Comparison of ENCODE assay signal across 18 cellular contexts in the genomic region with DNA sequence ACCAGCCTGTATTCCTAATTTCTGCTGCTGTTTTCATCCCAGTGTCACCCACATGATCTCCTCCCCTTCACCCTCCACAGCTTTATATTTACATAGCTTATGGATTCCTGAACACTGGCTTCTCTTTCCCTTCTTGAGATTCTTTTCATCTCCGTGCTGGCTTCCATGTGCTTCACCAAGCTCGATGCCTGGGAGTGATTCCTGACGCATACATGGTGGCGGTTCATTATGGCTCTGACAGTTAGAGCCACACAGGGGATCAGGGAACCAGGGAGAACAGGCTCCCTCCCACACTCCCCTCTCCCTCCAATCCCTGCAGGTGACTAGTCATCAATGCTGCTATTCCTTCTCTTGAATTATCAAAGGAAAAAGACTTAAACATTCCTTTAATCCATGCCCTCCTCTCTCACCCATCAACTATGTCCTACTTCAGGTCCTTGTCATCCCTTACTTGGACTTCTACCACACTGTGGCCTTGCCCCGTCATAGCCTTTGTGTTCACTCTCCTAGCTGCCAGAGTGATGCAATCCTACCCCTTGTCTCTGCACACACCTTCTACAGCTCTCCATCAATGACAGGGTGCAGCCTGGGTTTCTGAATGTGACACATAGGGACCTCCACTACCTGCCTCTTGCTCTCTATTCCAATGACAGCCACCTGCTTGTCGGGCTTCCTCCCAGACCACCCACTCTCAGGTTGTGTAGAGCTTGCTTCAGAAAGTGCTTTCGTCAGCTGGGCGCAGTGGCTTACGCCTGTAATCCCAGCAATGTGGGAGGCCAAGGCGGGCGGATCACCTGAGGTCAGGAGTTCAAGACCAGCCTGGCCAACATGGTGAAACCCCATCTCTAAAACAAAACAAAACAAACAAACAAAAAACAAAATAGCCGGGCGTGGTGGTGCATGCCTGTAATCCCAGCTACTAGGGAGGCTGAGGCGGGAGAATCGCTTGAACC. TPM values are rescaled to one million over a fixed set of nuclear protein-coding genes. Genes with fewer than 3 reads are reported as not detected.
DNase-seq lines count a peak whose midpoint lies in the region; ATAC-seq and TF ChIP-seq lines count a peak whose summit lies in the region.
"Had no signal": no experiment of that assay in that cellular context is flagged by ENCODE, and none has a peak within 500 bp of the region (broad histone marks: within the 10 kb centered on the region; RNA-seq: fewer than 3 reads in every experiment).

No MANE protein-coding gene starts in this region.

- no peak overlapping the region for H3K23ac ChIP-seq in trophoblast cell (ENCODE audit: low read length)

- H3K14ac ChIP-seq in trophoblast cell (ENCODE audit: low read length) = no peak overlapping the region

- no peak overlapping the region for H4K12ac ChIP-seq in trophoblast cell (ENCODE audit: low read depth, low read length)

- H3K27ac Mint-ChIP-seq in GM23338 = 0 out of 2 replicates have a peak overlapping the region, but pooled peaks have one; percentile 40
- H3K27ac Mint-ChIP-seq in CD8-positive, alpha-beta T cell = no peak overlapping the region
- H3K27ac Mint-ChIP-seq: CD4-positive, alpha-beta memory T cell had no signal

- peaks cover 15% of the 10 kb centered on the region for H3K27me3 Mint-ChIP-seq in GM23338 (ENCODE audit: insufficient read depth, low read depth, poor library complexity)
- H3K27me3 Mint-ChIP-seq in CD8-positive, alpha-beta T cell (ENCODE audit: low read depth) = peaks cover 12% of the 10 kb centered on the region

- H3K27ac ChIP-seq in GM23248 (no peak overlapping the region), GM23338 (ENCODE audit: low read depth) (no peak overlapping the region), trophoblast cell (ENCODE audit: low read depth, low read length) (no peak overlapping the region)
- H3K27ac ChIP-seq in CD8-positive, alpha-beta T cell (ENCODE audit: low read depth, low read length) = no peak overlapping the region

- no peaks in the 10 kb centered on the region for H3K36me3 Mint-ChIP-seq in GM23338 (ENCODE audit: low read depth)
- H3K36me3 Mint-ChIP-seq in CD8-positive, alpha-beta T cell = no peaks in the 10 kb centered on the region
- H3K36me3 Mint-ChIP-seq: CD4-positive, alpha-beta memory T cell had no signal

- no peak overlapping the region for H3K4me2 ChIP-seq in GM23248 (ENCODE audit: unreplicated experiment)
- no peak overlapping the region for H3K4me2 ChIP-seq in GM23338
- H3K4me2 ChIP-seq in trophoblast cell (ENCODE audit: low read length) = no peak overlapping the region

- H4K91ac ChIP-seq in trophoblast cell (ENCODE audit: low read depth, low read length) = no peak overlapping the region

- H4K8ac ChIP-seq in trophoblast cell (ENCODE audit: low read depth, low read length) = no peak overlapping the region

- ATAC-seq in GM23338 = no peak
- ATAC-seq in CD8-positive, alpha-beta T cell = no peak
- no peak for ATAC-seq in HG03280 (IDR thresholded peaks at IDR 0.05; ENCODE audit: unreplicated experiment)

- H3K9me2 ChIP-seq in GM23248 (ENCODE audit: insufficient read depth) = no peaks in the 10 kb centered on the region
- H3K9me2 ChIP-seq in GM23338 (ENCODE audit: insufficient read depth) = no peaks in the 10 kb centered on the region

- in situ Hi-C loops in GM23248 (cut with MboI) = loop anchor here (5.0 to 10.0 kb wide), 2 partner anchors 283 to 364 kb away; no protein-coding TSS in a partner anchor

- H3K4me3 ChIP-seq in GM23248 = no peak overlapping the region
- H3K4me3 ChIP-seq in GM23338 = no peak overlapping the region
- H3K4me3 ChIP-seq in trophoblast cell (ENCODE audit: low read depth, low read length) = no peak overlapping the region
- no peak overlapping the region for H3K4me3 ChIP-seq in CD8-positive, alpha-beta T cell (ENCODE audit: low read depth, low read length)

- no peak overlapping the region for H3K4me3 Mint-ChIP-seq in GM23338
- H3K4me3 Mint-ChIP-seq in CD8-positive, alpha-beta T cell = no peak overlapping the region
- H3K4me3 Mint-ChIP-seq: CD4-positive, alpha-beta memory T cell had no signal

- H3F3A ChIP-seq in GM23248 (ENCODE audit: insufficient read depth) = no peaks in the 10 kb centered on the region
- no peaks in the 10 kb centered on the region for H3F3A ChIP-seq in GM23338 (replicated peaks; ENCODE audit: low read depth)

- 71 to 76% methylated on average over 15 of the region's 15 CpGs for WGBS in GM23248 (ENCODE audit: low coverage in 1 of 2, low lambda C conversion rate in 2 of 2, missing lambda C conversion rate in 2 of 2), 2 experiments
- WGBS in trophoblast cell (ENCODE audit: extremely low coverage, insufficient coverage, insufficient read length) = no CpG with 5 or more reads among the region's 15 CpGs

- H2AK5ac ChIP-seq in trophoblast cell (ENCODE audit: low read length) = no peak overlapping the region

- no peak overlapping the region for H2BK12ac ChIP-seq in trophoblast cell (ENCODE audit: low read length)

- H4K20me1 ChIP-seq in GM23248 (ENCODE audit: insufficient read depth) = no peaks in the 10 kb centered on the region
- no peaks in the 10 kb centered on the region for H4K20me1 ChIP-seq in GM23338 (replicated peaks; ENCODE audit: insufficient read depth)

- no peak for TF ChIP-seq CTCF in GM23338 (conservative IDR thresholded peaks at IDR 0.05; ENCODE audit: low read depth in 2 of 2)
- TF ChIP-seq CTCF in CD8-positive, alpha-beta T cell (IDR thresholded peaks at IDR 0.05) = no peak

- DNase-seq in GM23248 (peak; percentile 7), GM23338 (ENCODE audit: low spot score) (no peak), SW480 (ENCODE audit: low spot score) (peak; percentile 16), trophoblast cell (peak; percentile 54 to 70)
- DNase-seq in stimulated activated CD4-positive, alpha-beta T cell treated with anti-CD3 and anti-CD28 coated beads, Interleukin-2, amount 100 ng/mL, for 24 hours = no peak
- DNase-seq in CD8-positive, alpha-beta T cell = no peak
- DNase-seq: C1 segment of cervical spinal cord; Caco-2; CD4-positive, alpha-beta memory T cell; DMS153; DND-41; GOT3; H7; HCEC 1CT had no signal

- H2AFZ ChIP-seq in GM23248 = no peak overlapping the region
- no peak overlapping the region for H2AFZ ChIP-seq in GM23338
- H2AFZ ChIP-seq in trophoblast cell (ENCODE audit: insufficient read depth, low read length, poor library complexity) = no peak overlapping the region

- CTCF ChIA-PET in CD8-positive, alpha-beta T cell (lab: Charles Lee) = interaction anchor here (0.6 to 2.0 kb wide), 5 partner anchors 12 to 25 kb away, joined by 3 to 8 read pairs (median 3); no protein-coding TSS in a partner anchor

- H2BK120ac ChIP-seq in trophoblast cell (ENCODE audit: insufficient read depth, low read length, poor library complexity) = no peak overlapping the region

- H3K4me1 ChIP-seq in GM23248 (ENCODE audit: insufficient read depth) (no peaks in the 10 kb centered on the region), GM23338 (ENCODE audit: insufficient read depth) (no peaks in the 10 kb centered on the region), trophoblast cell (ENCODE audit: control insufficient read depth in 1 of 2, insufficient read depth in 2 of 2, low read length in 2 of 2) (no peaks in the 10 kb centered on the region)
- H3K4me1 ChIP-seq in CD8-positive, alpha-beta T cell (ENCODE audit: insufficient read depth, low read length) = no peaks in the 10 kb centered on the region
- H3K4me1 ChIP-seq: Caco-2 had no signal

- H3K27me3 ChIP-seq in GM23248 (replicated peaks; ENCODE audit: insufficient read depth) (no peaks in the 10 kb centered on the region; the same call in 1 of the 2 replicates), GM23338 (ENCODE audit: insufficient read depth) (no peaks in the 10 kb centered on the region), trophoblast cell (ENCODE audit: insufficient read depth, low read length) (no peaks in the 10 kb centered on the region)
- H3K27me3 ChIP-seq in CD8-positive, alpha-beta T cell (ENCODE audit: insufficient read depth, low read length) = no peaks in the 10 kb centered on the region

- H3K79me1 ChIP-seq in trophoblast cell (ENCODE audit: low read length) = no peaks in the 10 kb centered on the region

- H3K36me3 ChIP-seq in GM23248 (ENCODE audit: low read depth) (no peaks in the 10 kb centered on the region), GM23338 (ENCODE audit: insufficient read depth) (no peaks in the 10 kb centered on the region), trophoblast cell (ENCODE audit: control insufficient read depth in 1 of 2, insufficient read depth in 2 of 2, low read length in 2 of 2) (no peaks in the 10 kb centered on the region)
- H3K36me3 ChIP-seq in CD8-positive, alpha-beta T cell (ENCODE audit: insufficient read depth, low read length) = no peaks in the 10 kb centered on the region

- H3K18ac ChIP-seq in trophoblast cell (ENCODE audit: low read length) = no peak overlapping the region

- POLR2A ChIA-PET in CD8-positive, alpha-beta T cell (lab: Charles Lee) = no interaction called here

- H3K9me3 ChIP-seq in GM23248 (ENCODE audit: low read depth) (no peaks in the 10 kb centered on the region), trophoblast cell (ENCODE audit: insufficient read depth, low read depth, low read length) (no peaks in the 10 kb centered on the region)
- H3K9me3 ChIP-seq in CD8-positive, alpha-beta T cell (ENCODE audit: low read length) = no peaks in the 10 kb centered on the region
- H3K9me3 ChIP-seq: Caco-2 had no signal

- no peak overlapping the region for H2BK5ac ChIP-seq in trophoblast cell (ENCODE audit: low read depth, low read length, poor library complexity)

- no peaks in the 10 kb centered on the region for H3K79me2 ChIP-seq in GM23248 (ENCODE audit: insufficient read depth)
- no peaks in the 10 kb centered on the region for H3K79me2 ChIP-seq in GM23338 (replicated peaks; ENCODE audit: insufficient read depth)
- H3K79me2 ChIP-seq in trophoblast cell (ENCODE audit: control insufficient read depth, insufficient read depth, low read length, poor library complexity) = no peaks in the 10 kb centered on the region

- intact Hi-C loops in CD8-positive, alpha-beta T cell (cut with DNase I, micrococcal nuclease) = loop anchor here in 1 of 2 experiments (10.0 kb wide), 1 partner anchor 404 kb away; no protein-coding TSS in a partner anchor

- H3K9ac ChIP-seq in GM23248 (no peak overlapping the region), trophoblast cell (ENCODE audit: low read length) (no peak overlapping the region)

- no peaks in the 10 kb centered on the region for H3K4me1 Mint-ChIP-seq in GM23338
- H3K4me1 Mint-ChIP-seq in CD8-positive, alpha-beta T cell (ENCODE audit: low read depth) = no peaks in the 10 kb centered on the region

- H3K9me3 Mint-ChIP-seq in GM23338 = no peaks in the 10 kb centered on the region; the same call in 2 of the 3 replicates
- H3K9me3 Mint-ChIP-seq in CD8-positive, alpha-beta T cell = no peaks in the 10 kb centered on the region

- no peak overlapping the region for H3K4ac ChIP-seq in trophoblast cell (ENCODE audit: low read depth, low read length)

TF ChIP-seq in GM23338, 12 proteins besides CTCF, POLR2A, EP300 and RAD21 (continues in another document):
- no peak for TF ChIP-seq NANOG (IDR thresholded peaks at IDR 0.05; ENCODE audit: borderline replicate concordance)
- TF ChIP-seq ZNF114 (CRISPR knock-in tag; IDR thresholded peaks at IDR 0.05) = no peak

RNA-seq across cellular contexts. Expression of a gene that starts 43.6 kb away (rescaled TPM):
- total RNA-seq in GM23248 (2014; rRNA removed; shearing (Covaris generic)) = not detected in 2 replicates
- polyA plus RNA-seq in GM23248 (2016; fragmentation: Nextera tagmentation; extraction: Ambion mirVana) (0.03 TPM in 1 of 2 replicates, not detected in the other), GM23338 (2016; fragmentation: Nextera tagmentation; extraction: Ambion mirVana) (not detected in 2 replicates)
- total RNA-seq in GM23338 (2014; rRNA removed; shearing (Covaris generic)) = not detected in 2 replicates
- polyA plus RNA-seq in trophoblast cell (2013) = not detected in 2 replicates
- not detected for total RNA-seq in CD8-positive, alpha-beta T cell
- total RNA-seq: A172; A673; Caco-2; CD4-positive, alpha-beta memory T cell; H7 had no signal
- polyA plus RNA-seq: BJ; CD4-positive, alpha-beta memory T cell had no signal

Comparison
In these comparisons a context has a peak if more than half of its experiments do, and no peak if none do; other contexts are left out.
1. DNase-seq: peak in GM23248 (single experiment), SW480 (single experiment) and trophoblast cell (2 of 2); none in GM23338 (single experiment), stimulated activated CD4-positive, alpha-beta T cell treated with anti-CD3 and anti-CD28 coated beads, Interleukin-2, amount 100 ng/mL, for 24 hours (0 of 2) and CD8-positive, alpha-beta T cell (0 of 7).